Comparison of ENCODE assay signal across 19 cellular contexts in the genomic region with DNA sequence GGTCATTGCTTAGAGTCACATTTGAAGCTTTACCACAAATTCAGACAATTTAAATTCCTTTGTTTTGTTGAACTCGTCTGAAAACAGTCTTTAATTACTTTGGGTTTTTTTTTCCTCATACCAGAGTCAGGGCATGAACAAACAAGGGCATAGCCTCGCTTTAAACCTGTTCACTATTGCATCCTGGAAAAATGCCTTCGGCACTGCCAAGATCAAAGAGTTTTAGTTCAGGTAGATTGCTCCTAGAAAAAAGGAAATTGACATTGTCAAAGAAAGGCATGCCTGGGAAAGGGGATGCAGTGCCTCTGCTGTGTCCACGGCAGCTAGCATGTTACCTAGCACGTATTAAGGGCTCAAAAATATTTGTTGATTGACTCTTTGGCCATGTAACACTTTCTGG.
DNase-seq lines count a peak whose midpoint lies in the region; ATAC-seq and TF ChIP-seq lines count a peak whose summit lies in the region.
"Had no signal": no experiment of that assay in that cellular context is flagged by ENCODE, and none has a peak within 500 bp of the region (broad histone marks: within the 10 kb centered on the region; RNA-seq: fewer than 3 reads in every experiment).

No MANE protein-coding gene starts in this region.

- intact Hi-C loops in thyroid gland (cut with DNase I): no loop called here

- no peak overlapping the region for H2AFZ ChIP-seq in hepatocyte

- peaks cover 39% of the 10 kb centered on the region for H3K4me1 ChIP-seq in RWPE2 (ENCODE audit: insufficient read depth, poor library complexity, severe bottlenecking)
- H3K4me1 ChIP-seq in hepatocyte (ENCODE audit: insufficient read depth): peaks cover 7% of the 10 kb centered on the region
- H3K4me1 ChIP-seq in thyroid gland: peaks cover 27 to 44% of the 10 kb centered on the region in 2 donors

- TF ChIP-seq POLR2A in thyroid gland (IDR thresholded peaks at IDR 0.05): peak in 1 of 2 donors; percentile 38

- H3K9me3 ChIP-seq in RWPE2 (ENCODE audit: severe bottlenecking) (no peaks in the 10 kb centered on the region), hepatocyte (ENCODE audit: low read depth) (no peaks in the 10 kb centered on the region), thyroid gland (no peaks in the 10 kb centered on the region)

- H3K36me3 ChIP-seq in RWPE2 (ENCODE audit: low read depth) (peaks cover 30% of the 10 kb centered on the region), hepatocyte (replicated peaks; ENCODE audit: insufficient read depth, low read depth) (peaks cover 3% of the 10 kb centered on the region), thyroid gland (no peaks in the 10 kb centered on the region)

- peaks cover 3% of the 10 kb centered on the region for H4K20me1 ChIP-seq in hepatocyte (ENCODE audit: insufficient read depth, poor library complexity, severe bottlenecking)

- peaks cover 38% of the 10 kb centered on the region for H3K36me3 Mint-ChIP-seq in mesothelial cell of epicardium
- H3K36me3 Mint-ChIP-seq in stimulated activated memory B cell treated with anti-CD40 and anti-IgM and Interleukin-4, amounts not matched to agents 10 μg/mL and 1 μg/mL and 100 μg/mL, for 72 hours: no peaks in the 10 kb centered on the region
- H3K36me3 Mint-ChIP-seq: activated naive CD8-positive, alpha-beta T cell; IgD-negative memory B cell had no signal

- peaks cover 15% of the 10 kb centered on the region for H3K4me1 Mint-ChIP-seq in mesothelial cell of epicardium
- H3K4me1 Mint-ChIP-seq in stimulated activated memory B cell treated with anti-CD40 and anti-IgM and Interleukin-4, amounts not matched to agents 10 μg/mL and 1 μg/mL and 100 μg/mL, for 72 hours: no peaks in the 10 kb centered on the region

- H3K79me2 ChIP-seq in hepatocyte: peaks cover 35% of the 10 kb centered on the region

- H3K4me3 ChIP-seq in RWPE2 (ENCODE audit: severe bottlenecking): no peak overlapping the region
- H3K4me3 ChIP-seq in hepatocyte: no peak overlapping the region
- no peak overlapping the region for H3K4me3 ChIP-seq in thyroid gland (replicated peaks in 1 of 3)

- WGBS in hepatocyte (ENCODE audit: low lambda C conversion rate, missing lambda C conversion rate): 54% methylated on average over 5 of the region's 5 CpGs
- 23 to 39% methylated on average over 5 of the region's 5 CpGs for WGBS in thyroid gland, 2 donors

- no peak for DNase-seq in RWPE2 (ENCODE audit: low spot score)
- DNase-seq in hepatocyte (ENCODE audit: low spot score): no peak
- no peak for DNase-seq in mesothelial cell of epicardium (ENCODE audit: low spot score in 2 of 2, unreplicated experiment in 2 of 2)
- DNase-seq in thyroid gland: peak; percentile 78 to 83
- no peak for DNase-seq in Ammon's horn (ENCODE audit: low spot score)
- DNase-seq in AG20443 (ENCODE audit: low spot score): no peak
- DNase-seq: activated CD4-positive, alpha-beta T cell treated with anti-CD3 and anti-CD28 coated beads for 4 hours; endodermal cell; GDM1; HFFc6; hippocampal formation; midbrain; NCI-H1694 treated with DMSO at 0.1 percent for 48 hours; OCI-M1; substantia nigra; T-helper 1 cell had no signal

- H3K27me3 Mint-ChIP-seq in mesothelial cell of epicardium (ENCODE audit: low read depth): no peaks in the 10 kb centered on the region
- H3K27me3 Mint-ChIP-seq in stimulated activated memory B cell treated with anti-CD40 and anti-IgM and Interleukin-4, amounts not matched to agents 10 μg/mL and 1 μg/mL and 100 μg/mL, for 72 hours: no peaks in the 10 kb centered on the region

- H3K27me3 ChIP-seq in RWPE2 (ENCODE audit: insufficient read depth, poor library complexity, severe bottlenecking) (no peaks in the 10 kb centered on the region), hepatocyte (no peaks in the 10 kb centered on the region), thyroid gland (no peaks in the 10 kb centered on the region)

- H3K9me2 ChIP-seq in hepatocyte (replicated peaks; ENCODE audit: insufficient read depth): no peaks in the 10 kb centered on the region

- H3K27ac ChIP-seq in RWPE2 (ENCODE audit: poor library complexity, severe bottlenecking) (peak overlapping the region; percentile 57), hepatocyte (peak overlapping the region; percentile 69), thyroid gland (peak overlapping the region; percentile 76 to 88 (median 83))

- no peak overlapping the region for H3K4me3 Mint-ChIP-seq in mesothelial cell of epicardium
- no peak overlapping the region for H3K4me3 Mint-ChIP-seq in stimulated activated memory B cell treated with anti-CD40 and anti-IgM and Interleukin-4, amounts not matched to agents 10 μg/mL and 1 μg/mL and 100 μg/mL, for 72 hours
- H3K4me3 Mint-ChIP-seq: activated naive CD8-positive, alpha-beta T cell; endodermal cell; HFFc6; IgD-negative memory B cell had no signal

- no peak for TF ChIP-seq CTCF in RWPE2 (IDR thresholded peaks at IDR 0.05; ENCODE audit: poor library complexity, severe bottlenecking)
- TF ChIP-seq CTCF in hepatocyte (IDR thresholded peaks at IDR 0.05; ENCODE audit: poor library complexity): no peak
- no peak for TF ChIP-seq CTCF in mesothelial cell of epicardium (IDR thresholded peaks at IDR 0.05; ENCODE audit: unreplicated experiment)
- TF ChIP-seq CTCF in thyroid gland (IDR thresholded peaks at IDR 0.05): no peak

- ATAC-seq in RWPE2 (ENCODE audit: low read depth): no peak; the same call in 2 of the 3 replicates
- no peak for ATAC-seq in stimulated activated memory B cell treated with anti-CD40 and anti-IgM and Interleukin-4, amounts not matched to agents 10 μg/mL and 1 μg/mL and 100 μg/mL, for 72 hours

- H3K9me3 Mint-ChIP-seq in mesothelial cell of epicardium: no peaks in the 10 kb centered on the region
- no peaks in the 10 kb centered on the region for H3K9me3 Mint-ChIP-seq in stimulated activated memory B cell treated with anti-CD40 and anti-IgM and Interleukin-4, amounts not matched to agents 10 μg/mL and 1 μg/mL and 100 μg/mL, for 72 hours
- H3K9me3 Mint-ChIP-seq: endodermal cell, HFFc6 had no signal

- H3K4me2 ChIP-seq in hepatocyte: no peak overlapping the region

- peak overlapping the region; percentile 80 for H3K27ac Mint-ChIP-seq in mesothelial cell of epicardium
- no peak overlapping the region for H3K27ac Mint-ChIP-seq in stimulated activated memory B cell treated with anti-CD40 and anti-IgM and Interleukin-4, amounts not matched to agents 10 μg/mL and 1 μg/mL and 100 μg/mL, for 72 hours
- H3K27ac Mint-ChIP-seq: activated naive CD8-positive, alpha-beta T cell; endodermal cell; HFFc6; IgD-negative memory B cell had no signal

Comparison
In these comparisons a context has a peak if more than half of its experiments do, and no peak if none do; other contexts are left out.
1. DNase-seq: peak in thyroid gland (2 of 2); none in RWPE2 (single experiment), hepatocyte (single experiment), mesothelial cell of epicardium (0 of 2), Ammon's horn (single experiment) and AG20443 (single experiment).
2. Peak in every context shown above with its lines, with median percentiles within 50 percentile points of each other: H3K27ac ChIP-seq.